Comparison of ENCODE assay signal across 9 cellular contexts in genomic region chr19:17328517-17329060, GRCh38. TPM values are rescaled to one million over a fixed set of nuclear protein-coding genes. Genes with fewer than 3 reads are reported as not detected.
DNase-seq lines count a peak whose midpoint lies in the region; ATAC-seq and TF ChIP-seq lines count a peak whose summit lies in the region.
"Had no signal": no experiment of that assay in that cellular context is flagged by ENCODE, and none has a peak within 500 bp of the region (broad histone marks: within the 10 kb centered on the region; RNA-seq: fewer than 3 reads in every experiment).

No MANE protein-coding gene starts in this region.

- DNase-seq in activated naive CD8-positive, alpha-beta T cell treated with anti-CD3 and anti-CD28 coated beads, Interleukin-2, amount 50 U/mL, for 24 hours: no peak
- DNase-seq in activated effector memory CD4-positive, alpha-beta T cell treated with anti-CD3 and anti-CD28 coated beads, Interleukin-2, amount 50 U/mL, for 16 hours: peak; percentile 79
- DNase-seq in immature natural killer cell: peak; percentile 20 to 39 (median 27)
- no peak for DNase-seq in suprapubic skin (ENCODE audit: low spot score in 2 of 2)
- no peak for DNase-seq in cortex of kidney (lab: John Stamatoyannopoulos, UW)
- DNase-seq in HUDEP-2 (lab: John Stamatoyannopoulos, UW; ENCODE audit: unreplicated experiment in 76 of 76): no peak
- DNase-seq: PC-3 had no signal

- H3K4me1 Mint-ChIP-seq in activated naive CD8-positive, alpha-beta T cell (ENCODE audit: low read depth): peaks cover 17% of the 10 kb centered on the region
- H3K4me1 Mint-ChIP-seq in activated naive CD8-positive, alpha-beta T cell treated with anti-CD3 and anti-CD28 coated beads, Interleukin-2, amount 50 U/mL, for 24 hours: peaks cover 11% of the 10 kb centered on the region
- peaks cover 1 to 18% of the 10 kb centered on the region in 2 donors for H3K4me1 Mint-ChIP-seq in immature natural killer cell

- ATAC-seq in activated naive CD8-positive, alpha-beta T cell treated with anti-CD3 and anti-CD28 coated beads, Interleukin-2, amount 50 U/mL, for 24 hours: no peak
- ATAC-seq in HG03175 (IDR thresholded peaks at IDR 0.05; ENCODE audit: unreplicated experiment): no peak
- ATAC-seq: PC-3 had no signal

- 28% methylated on average over 19 of the region's 57 CpGs for WGBS in suprapubic skin

- no peak for TF ChIP-seq CTCF in suprapubic skin (IDR thresholded peaks at IDR 0.05)

- peak overlapping the region; percentile 55 for H3K4me3 ChIP-seq in suprapubic skin

- H3K4me1 ChIP-seq in suprapubic skin: peaks cover 48% of the 10 kb centered on the region

- peak overlapping the region; percentile 35 for H3K27ac ChIP-seq in suprapubic skin

- H3K4me3 Mint-ChIP-seq in activated naive CD8-positive, alpha-beta T cell: peak overlapping the region; percentile 35
- no peak overlapping the region for H3K4me3 Mint-ChIP-seq in activated naive CD8-positive, alpha-beta T cell treated with anti-CD3 and anti-CD28 coated beads, Interleukin-2, amount 50 U/mL, for 24 hours
- H3K4me3 Mint-ChIP-seq in immature natural killer cell: peak overlapping the region; percentile 25 to 77 (median 52)

- TF ChIP-seq POLR2A in suprapubic skin (IDR thresholded peaks at IDR 0.05): no peak

- no peaks in the 10 kb centered on the region for H3K27me3 Mint-ChIP-seq in activated naive CD8-positive, alpha-beta T cell
- no peaks in the 10 kb centered on the region for H3K27me3 Mint-ChIP-seq in activated naive CD8-positive, alpha-beta T cell treated with anti-CD3 and anti-CD28 coated beads, Interleukin-2, amount 50 U/mL, for 24 hours
- peaks cover 0 to 4% (median 0%) of the 10 kb centered on the region in 3 donors for H3K27me3 Mint-ChIP-seq in immature natural killer cell (ENCODE audit: low read depth in 3 of 3)

- H3K9me3 Mint-ChIP-seq in activated naive CD8-positive, alpha-beta T cell (ENCODE audit: low read depth): no peaks in the 10 kb centered on the region
- no peaks in the 10 kb centered on the region for H3K9me3 Mint-ChIP-seq in activated naive CD8-positive, alpha-beta T cell treated with anti-CD3 and anti-CD28 coated beads, Interleukin-2, amount 50 U/mL, for 24 hours
- H3K9me3 Mint-ChIP-seq in immature natural killer cell: no peaks in the 10 kb centered on the region

- no peaks in the 10 kb centered on the region for H3K36me3 Mint-ChIP-seq in activated naive CD8-positive, alpha-beta T cell
- H3K36me3 Mint-ChIP-seq in activated naive CD8-positive, alpha-beta T cell treated with anti-CD3 and anti-CD28 coated beads, Interleukin-2, amount 50 U/mL, for 24 hours (ENCODE audit: low read depth): no peaks in the 10 kb centered on the region
- H3K36me3 Mint-ChIP-seq in immature natural killer cell: peaks cover 0 to 3% (median 0%) of the 10 kb centered on the region in 3 donors

- TF ChIP-seq EP300 in suprapubic skin (IDR thresholded peaks at IDR 0.05): no peak

- peaks cover 4% of the 10 kb centered on the region for H3K36me3 ChIP-seq in suprapubic skin

- H3K27ac Mint-ChIP-seq in activated naive CD8-positive, alpha-beta T cell: no peak overlapping the region
- no peak overlapping the region for H3K27ac Mint-ChIP-seq in activated naive CD8-positive, alpha-beta T cell treated with anti-CD3 and anti-CD28 coated beads, Interleukin-2, amount 50 U/mL, for 24 hours
- no peak overlapping the region for H3K27ac Mint-ChIP-seq in immature natural killer cell

- H3K9me3 ChIP-seq in suprapubic skin: no peaks in the 10 kb centered on the region

- H3K27me3 ChIP-seq in suprapubic skin: peaks cover 13% of the 10 kb centered on the region

RNA-seq across cellular contexts. Expression of gene ANO8, which starts 6.1 kb away (rescaled TPM):
- under 1 TPM; 0.06 to 0.40 (median 0.12) TPM for polyA plus RNA-seq in immature natural killer cell
- total RNA-seq in suprapubic skin: 10 to 100 TPM; 29.9 to 47.1 (median 37.1) TPM

RNA-seq across cellular contexts. Expression of gene GTPBP3, which starts 8.8 kb away (rescaled TPM):
- 1 to 10 TPM; 2.8 to 8.8 (median 3.1) TPM for polyA plus RNA-seq in immature natural killer cell
- total RNA-seq in suprapubic skin: 10 to 100 TPM; 18.7 to 29.0 (median 25.2) TPM

RNA-seq across cellular contexts. Expression of gene DDA1, which starts 19.2 kb away (rescaled TPM):
- 10 to 100 TPM; 30.0 to 48.6 (median 40.6) TPM for polyA plus RNA-seq in immature natural killer cell
- 10 to 100 TPM; 17.9 to 35.2 (median 22.8) TPM for total RNA-seq in suprapubic skin

RNA-seq across cellular contexts. Expression of gene MRPL34, which starts 22.9 kb away (rescaled TPM):
- 100 to 1,000 TPM; 189 to 270 (median 197) TPM for polyA plus RNA-seq in immature natural killer cell
- 10 to 100 TPM; 42.7 to 89.5 (median 73.1) TPM for total RNA-seq in suprapubic skin

RNA-seq across cellular contexts. Expression of gene ABHD8, which starts 25.4 kb away (rescaled TPM):
- 10 to 100 TPM in 1 of 3 donors, 1 to 10 TPM in 2; 7.5 to 10.3 (median 8.3) TPM for polyA plus RNA-seq in immature natural killer cell
- 10 to 100 TPM in 3 of 4 donors, 1 to 10 TPM in 1; 9.7 to 15.7 (median 13.6) TPM for total RNA-seq in suprapubic skin

Comparison
In these comparisons a context has a peak if more than half of its experiments do, and no peak if none do; other contexts are left out.
1. DNase-seq: peak in activated effector memory CD4-positive, alpha-beta T cell treated with anti-CD3 and anti-CD28 coated beads, Interleukin-2, amount 50 U/mL, for 16 hours (single experiment) and immature natural killer cell (3 of 3); none in activated naive CD8-positive, alpha-beta T cell treated with anti-CD3 and anti-CD28 coated beads, Interleukin-2, amount 50 U/mL, for 24 hours (single experiment), suprapubic skin (0 of 2), cortex of kidney (single experiment) and HUDEP-2 (0 of 76).